In the genomic region with DNA sequence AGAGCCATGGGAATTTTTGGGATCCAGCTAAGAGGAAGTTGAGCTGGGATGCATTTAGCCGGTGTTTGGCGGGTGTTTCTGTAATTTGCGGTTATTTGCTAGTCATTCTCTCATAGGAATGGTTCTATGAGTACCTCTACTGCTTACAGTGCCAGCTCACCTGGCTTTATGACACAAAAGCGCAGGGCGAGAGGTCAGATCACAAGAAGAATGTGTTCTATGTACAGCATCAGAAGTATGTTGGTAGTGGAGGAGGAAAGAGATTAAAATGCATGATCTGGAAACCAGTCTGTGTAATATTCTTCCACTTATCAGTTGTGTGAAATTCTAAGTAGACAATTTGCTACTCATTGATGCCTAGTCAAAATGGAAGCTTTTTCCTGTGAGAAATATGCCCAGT, we compare ENCODE assay signal across 29 cellular contexts.
DNase-seq lines count a peak whose midpoint lies in the region; ATAC-seq lines count a peak whose summit lies in the region.
"Had no signal": no experiment of that assay in that cellular context is flagged by ENCODE, and none has a peak within 500 bp of the region (broad histone marks: within the 10 kb centered on the region; RNA-seq: fewer than 3 reads in every experiment).

No MANE protein-coding gene starts in this region.

- no peaks in the 10 kb centered on the region for H3K27me3 ChIP-seq in trophoblast cell (ENCODE audit: insufficient read depth, low read length)
- H3K27me3 ChIP-seq: BE2C; BLaER1; BLaER1 treated with 17β-estradiol and CSF1 and Interleukin-3, amounts not matched to agents 10 nM and 100 nM had no signal

- H3K27ac Mint-ChIP-seq in stimulated activated memory B cell treated with anti-CD40 and anti-IgM and Interleukin-4, amounts not matched to agents 10 μg/mL and 1 μg/mL and 100 μg/mL, for 72 hours, result no peak overlapping the region
- H3K27ac Mint-ChIP-seq: B cell; CD14-positive monocyte; CD4-positive, alpha-beta memory T cell; CD4-positive, alpha-beta T cell; CD4-positive, CD25-positive, alpha-beta regulatory T cell; CD8-positive, alpha-beta memory T cell; CD8-positive, alpha-beta T cell had no signal

- no peak overlapping the region for H3K4ac ChIP-seq in trophoblast cell (ENCODE audit: low read depth, low read length)

- no peak overlapping the region for H2BK5ac ChIP-seq in trophoblast cell (ENCODE audit: low read depth, low read length, poor library complexity)

- no peaks in the 10 kb centered on the region for H3K36me3 Mint-ChIP-seq in stimulated activated memory B cell treated with anti-CD40 and anti-IgM and Interleukin-4, amounts not matched to agents 10 μg/mL and 1 μg/mL and 100 μg/mL, for 72 hours
- H3K36me3 Mint-ChIP-seq: CD14-positive monocyte; CD4-positive, alpha-beta memory T cell; CD4-positive, CD25-positive, alpha-beta regulatory T cell; CD8-positive, alpha-beta memory T cell; CD8-positive, alpha-beta T cell had no signal

- no peak overlapping the region for H2AK5ac ChIP-seq in trophoblast cell (ENCODE audit: low read length)

- no peak overlapping the region for H4K12ac ChIP-seq in trophoblast cell (ENCODE audit: low read depth, low read length)

- no peaks in the 10 kb centered on the region for H3K79me1 ChIP-seq in trophoblast cell (ENCODE audit: low read length)

- no peak overlapping the region for H3K4me2 ChIP-seq in trophoblast cell (ENCODE audit: low read length)
- H3K4me2 ChIP-seq: A549; BLaER1; BLaER1 treated with 17β-estradiol and CSF1 and Interleukin-3, amounts not matched to agents 10 nM and 100 nM had no signal

- H3K79me2 ChIP-seq in trophoblast cell (ENCODE audit: control insufficient read depth, insufficient read depth, low read length, poor library complexity), result no peaks in the 10 kb centered on the region

- H2AFZ ChIP-seq in trophoblast cell (ENCODE audit: insufficient read depth, low read length, poor library complexity), result no peak overlapping the region

- no peak overlapping the region for H3K18ac ChIP-seq in trophoblast cell (ENCODE audit: low read length)

- no peak for ATAC-seq in stimulated activated memory B cell treated with anti-CD40 and anti-IgM and Interleukin-4, amounts not matched to agents 10 μg/mL and 1 μg/mL and 100 μg/mL, for 72 hours
- ATAC-seq: A549; CD8-positive, alpha-beta T cell had no signal

- DNase-seq in trophoblast cell, result peak; percentile 86 to 90
- DNase-seq: 8988T; ACHN; AML-193; BE2C; C1 segment of cervical spinal cord; Caco-2; Calu3; CD4-positive, alpha-beta memory T cell; CD4-positive, alpha-beta T cell; CD4-positive, CD25-positive, alpha-beta regulatory T cell; CD8-positive, alpha-beta memory T cell; CD8-positive, alpha-beta T cell; COR-L47; DMS 273 treated with DMSO at 0.1 percent for 48 hours; DMS153; DMS53; DMS79; DMS79 treated with DMSO at 0.1 percent for 48 hours; DND-41; EL had no signal

- WGBS in trophoblast cell (ENCODE audit: extremely low coverage, insufficient coverage, insufficient read length), result no CpG with 5 or more reads among the region's 5 CpGs

- no peak overlapping the region for H3K14ac ChIP-seq in trophoblast cell (ENCODE audit: low read length)

- no peak overlapping the region for H3K27ac ChIP-seq in trophoblast cell (ENCODE audit: low read depth, low read length)
- H3K27ac ChIP-seq: 22Rv1; A549; BLaER1; BLaER1 treated with 17β-estradiol and CSF1 and Interleukin-3, amounts not matched to agents 10 nM and 100 nM; C4-2B had no signal

- H3K4me3 Mint-ChIP-seq in stimulated activated memory B cell treated with anti-CD40 and anti-IgM and Interleukin-4, amounts not matched to agents 10 μg/mL and 1 μg/mL and 100 μg/mL, for 72 hours, result no peak overlapping the region
- H3K4me3 Mint-ChIP-seq: B cell; CD14-positive monocyte; CD4-positive, alpha-beta memory T cell; CD4-positive, alpha-beta T cell; CD4-positive, CD25-positive, alpha-beta regulatory T cell; CD8-positive, alpha-beta memory T cell; CD8-positive, alpha-beta T cell had no signal

- no peaks in the 10 kb centered on the region for H3K9me3 ChIP-seq in trophoblast cell (ENCODE audit: insufficient read depth, low read depth, low read length)
- H3K9me3 ChIP-seq: A549; BE2C; BLaER1; BLaER1 treated with 17β-estradiol and CSF1 and Interleukin-3, amounts not matched to agents 10 nM and 100 nM; Caco-2 had no signal

- H3K9me3 Mint-ChIP-seq in stimulated activated memory B cell treated with anti-CD40 and anti-IgM and Interleukin-4, amounts not matched to agents 10 μg/mL and 1 μg/mL and 100 μg/mL, for 72 hours, result no peaks in the 10 kb centered on the region
- H3K9me3 Mint-ChIP-seq: CD14-positive monocyte; CD4-positive, alpha-beta memory T cell; CD4-positive, alpha-beta T cell; CD4-positive, CD25-positive, alpha-beta regulatory T cell; CD8-positive, alpha-beta T cell had no signal

- no peak overlapping the region for H4K8ac ChIP-seq in trophoblast cell (ENCODE audit: low read depth, low read length)

- H3K27me3 Mint-ChIP-seq in stimulated activated memory B cell treated with anti-CD40 and anti-IgM and Interleukin-4, amounts not matched to agents 10 μg/mL and 1 μg/mL and 100 μg/mL, for 72 hours, result peaks cover 20% of the 10 kb centered on the region

- no peaks in the 10 kb centered on the region for H3K36me3 ChIP-seq in trophoblast cell (ENCODE audit: control insufficient read depth in 1 of 2, insufficient read depth in 2 of 2, low read length in 2 of 2)
- H3K36me3 ChIP-seq: BE2C; BLaER1; BLaER1 treated with 17β-estradiol and CSF1 and Interleukin-3, amounts not matched to agents 10 nM and 100 nM had no signal

- H4K91ac ChIP-seq in trophoblast cell (ENCODE audit: low read depth, low read length), result no peak overlapping the region

- no peak overlapping the region for H2BK12ac ChIP-seq in trophoblast cell (ENCODE audit: low read length)

- no peak overlapping the region for H3K23ac ChIP-seq in trophoblast cell (ENCODE audit: low read length)

- H3K4me3 ChIP-seq in trophoblast cell (ENCODE audit: low read depth, low read length), result no peak overlapping the region
- H3K4me3 ChIP-seq: A549; BLaER1; BLaER1 treated with 17β-estradiol and CSF1 and Interleukin-3, amounts not matched to agents 10 nM and 100 nM had no signal

- H3K4me1 ChIP-seq in trophoblast cell (ENCODE audit: control insufficient read depth in 1 of 2, insufficient read depth in 2 of 2, low read length in 2 of 2), result no peaks in the 10 kb centered on the region
- H3K4me1 ChIP-seq: A549, BE2C, Caco-2 had no signal

- no peak overlapping the region for H3K9ac ChIP-seq in trophoblast cell (ENCODE audit: low read length)
- H3K9ac ChIP-seq: BLaER1; BLaER1 treated with 17β-estradiol and CSF1 and Interleukin-3, amounts not matched to agents 10 nM and 100 nM had no signal

- no peaks in the 10 kb centered on the region for H3K4me1 Mint-ChIP-seq in stimulated activated memory B cell treated with anti-CD40 and anti-IgM and Interleukin-4, amounts not matched to agents 10 μg/mL and 1 μg/mL and 100 μg/mL, for 72 hours
- H3K4me1 Mint-ChIP-seq: B cell; CD14-positive monocyte; CD4-positive, alpha-beta memory T cell; CD4-positive, CD25-positive, alpha-beta regulatory T cell; CD8-positive, alpha-beta memory T cell had no signal

- H2BK120ac ChIP-seq in trophoblast cell (ENCODE audit: insufficient read depth, low read length, poor library complexity), result no peak overlapping the region
